Comparison of ENCODE assay signal across 8 cellular contexts in genomic region chr6:117547688-117548621, GRCh38. TPM values are rescaled to one million over a fixed set of nuclear protein-coding genes. Genes with fewer than 3 reads are reported as not detected.
DNase-seq lines count a peak whose midpoint lies in the region; ATAC-seq and TF ChIP-seq lines count a peak whose summit lies in the region.

No MANE protein-coding gene starts in this region.

- peak; percentile 40 for ATAC-seq in HG02973 (IDR thresholded peaks at IDR 0.05; ENCODE audit: unreplicated experiment)

- peak; percentile 27 for DNase-seq in GM03348 (ENCODE audit: low spot score)
- peak; percentile 44 for DNase-seq in T-helper 2 cell treated with Interferon-gamma antibody and Interleukin-4, amounts not matched to agents 5 μg/mL and 100 μg/mL, for 36 hours (ENCODE audit: low spot score)
- DNase-seq in kidney epithelial cell (ENCODE audit: low read depth), result no peak
- peak; percentile 45 to 46 for DNase-seq in stimulated activated CD4-positive, alpha-beta T cell treated with anti-CD3 and anti-CD28 coated beads, Interleukin-2, amount 100 ng/mL, for 24 hours
- DNase-seq in inferior parietal cortex (ENCODE audit: extremely low spot score), result no peak
- DNase-seq in MV-4-11 (lab: John Stamatoyannopoulos, UW), result no peak

- TF ChIP-seq CTCF in brain (conservative IDR thresholded peaks at IDR 0.05) (no peak), kidney epithelial cell (IDR thresholded peaks at IDR 0.05; ENCODE audit: insufficient read depth, low read length, poor library complexity, severe bottlenecking) (peak; percentile 23)

- no peaks in the 10 kb centered on the region for H3K9me3 Mint-ChIP-seq in T-helper 2 cell treated with Interferon-gamma antibody and Interleukin-4, amounts not matched to agents 5 μg/mL and 100 μg/mL, for 36 hours
- H3K9me3 Mint-ChIP-seq in brain, result no peaks in the 10 kb centered on the region

- no peaks in the 10 kb centered on the region for H3K36me3 ChIP-seq in kidney epithelial cell (ENCODE audit: control insufficient read depth, insufficient read depth, low read length)

- peak overlapping the region; percentile 90 for H3K27ac Mint-ChIP-seq in T-helper 2 cell treated with Interferon-gamma antibody and Interleukin-4, amounts not matched to agents 5 μg/mL and 100 μg/mL, for 36 hours
- peak overlapping the region in 1 of 5 experiments; percentile 20 for H3K27ac Mint-ChIP-seq in brain

- H3K27me3 ChIP-seq in kidney epithelial cell (ENCODE audit: control insufficient read depth, insufficient read depth, low read length), result no peaks in the 10 kb centered on the region

- H3K27me3 Mint-ChIP-seq in T-helper 2 cell treated with Interferon-gamma antibody and Interleukin-4, amounts not matched to agents 5 μg/mL and 100 μg/mL, for 36 hours (ENCODE audit: low read depth), result peaks cover 6% of the 10 kb centered on the region
- H3K27me3 Mint-ChIP-seq in brain, result no peaks in the 10 kb centered on the region

- H3K4me3 ChIP-seq in kidney epithelial cell (ENCODE audit: low read depth, low read length), result peak overlapping the region; percentile 34

- H3K4me1 Mint-ChIP-seq in T-helper 2 cell treated with Interferon-gamma antibody and Interleukin-4, amounts not matched to agents 5 μg/mL and 100 μg/mL, for 36 hours (ENCODE audit: low read depth), result peaks cover 39% of the 10 kb centered on the region
- peaks cover 5% of the 10 kb centered on the region for H3K4me1 Mint-ChIP-seq in brain

- H3K36me3 Mint-ChIP-seq in T-helper 2 cell treated with Interferon-gamma antibody and Interleukin-4, amounts not matched to agents 5 μg/mL and 100 μg/mL, for 36 hours (ENCODE audit: low read depth), result peaks cover 5% of the 10 kb centered on the region
- H3K36me3 Mint-ChIP-seq in brain, result no peaks in the 10 kb centered on the region

- peak overlapping the region; percentile 81 for H3K4me3 Mint-ChIP-seq in T-helper 2 cell treated with Interferon-gamma antibody and Interleukin-4, amounts not matched to agents 5 μg/mL and 100 μg/mL, for 36 hours
- H3K4me3 Mint-ChIP-seq in brain, result peak overlapping the region; percentile 48 to 83 (median 71)

RNA-seq across cellular contexts. Expression of gene GOPC, which starts 54.4 kb away (rescaled TPM):
- polyA plus RNA-seq in brain (ENCODE audit: insufficient read depth, low read depth, low replicate concordance), result 11.0 TPM
- total RNA-seq in kidney epithelial cell, result 20.0 and 25.9 TPM in 2 replicates

Comparison
In these comparisons a context has a peak if more than half of its experiments do, and no peak if none do; other contexts are left out.
1. DNase-seq: peak in GM03348 (single experiment), T-helper 2 cell treated with Interferon-gamma antibody and Interleukin-4, amounts not matched to agents 5 μg/mL and 100 μg/mL, for 36 hours (single experiment) and stimulated activated CD4-positive, alpha-beta T cell treated with anti-CD3 and anti-CD28 coated beads, Interleukin-2, amount 100 ng/mL, for 24 hours (2 of 2); none in kidney epithelial cell (single experiment), inferior parietal cortex (single experiment) and MV-4-11 (single experiment).